Comparison of ENCODE assay signal across 1 cellular context in genomic region chr2:85134255-85135065, GRCh38.
A peak's percentile ranks its signal among the peaks of the same experiment; 100 is the strongest.
TF ChIP-seq lines count a peak whose summit lies in the region.

No MANE protein-coding gene starts in this region.

TF ChIP-seq in WTC11, 78 proteins besides CTCF, POLR2A, EP300 and RAD21 (continued from another document):
- TF ChIP-seq ZBTB43 (CRISPR knock-in tag; IDR thresholded peaks at IDR 0.05) (0 out of 2 replicates have a peak, but pooled peaks have one; percentile 34), STAT6 (CRISPR knock-in tag; conservative IDR thresholded peaks at IDR 0.05; ENCODE audit: low read depth) (no peak), USF2 (CRISPR knock-in tag; IDR thresholded peaks at IDR 0.05) (no peak), HMGXB4 (CRISPR knock-in tag; IDR thresholded peaks at IDR 0.05) (no peak), IRF2 (CRISPR knock-in tag; IDR thresholded peaks at IDR 0.05; ENCODE audit: borderline replicate concordance, low read depth) (0 out of 2 replicates have a peak, but pooled peaks have one; percentile 55), ESRRA (CRISPR knock-in tag; IDR thresholded peaks at IDR 0.05; ENCODE audit: borderline replicate concordance) (peak; percentile 4; the same call in 1 of the 2 replicates)
